19 cellular contexts compared by ENCODE assay signal in the genomic region with DNA sequence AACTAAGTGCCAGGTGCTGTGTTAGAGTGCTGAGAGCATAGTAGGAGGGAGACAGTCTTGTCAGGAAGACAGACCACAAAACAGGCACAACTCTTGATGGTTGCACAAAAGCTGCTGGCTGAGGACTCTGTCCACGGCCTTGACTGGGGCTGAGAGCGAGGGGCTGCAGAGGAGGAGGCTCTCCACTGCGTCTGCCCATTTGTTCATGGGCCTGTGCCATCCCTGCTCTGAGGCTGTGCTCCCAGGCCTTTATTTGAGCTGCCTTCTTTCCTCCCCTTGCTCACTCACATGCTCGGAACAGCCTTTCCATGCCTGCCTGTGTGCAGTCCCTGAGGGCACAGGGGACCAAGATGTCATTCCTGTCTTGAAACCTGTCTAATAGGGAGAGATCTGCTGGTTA.
"Had no signal": no experiment of that assay in that cellular context is flagged by ENCODE, and none has a peak within 500 bp of the region (broad histone marks: within the 10 kb centered on the region; RNA-seq: fewer than 3 reads in every experiment).

No MANE protein-coding gene starts in this region.

- H3K4me1 Mint-ChIP-seq: activated naive CD4-positive, alpha-beta T cell treated with anti-CD3 and anti-CD28 coated beads, Interleukin-2, amount 50 U/mL, for 24 hours; memory B cell; stimulated activated effector memory CD8-positive, alpha-beta T cell treated with anti-CD3 and anti-CD28 coated beads, Interleukin-12 subunit alpha, Interleukin-12 subunit beta, amount 100 ng/mL, for 72 hours had no signal

- DNase-seq: activated CD4-positive, alpha-beta T cell treated with anti-CD3 and anti-CD28 coated beads, Interleukin-2, amount 50 U/mL, for 4 hours; activated effector memory CD4-positive, alpha-beta T cell treated with Interleukin-2 at 50 U/mL for 16 hours; activated T-cell treated with anti-CD3 and anti-CD28 coated beads, Interleukin-2, amount 50 U/mL, for 4 hours; gastrocnemius medialis; heart right ventricle; kidney glomerular epithelial cell; naive B cell; stimulated activated CD4-positive, alpha-beta T cell treated with anti-CD3 and anti-CD28 coated beads, Interleukin-15, amount 100 ng/mL, for 24 hours; T-helper 17 cell; thyroid gland; WERI-Rb-1 had no signal

- H3K4me3 ChIP-seq: ascending aorta, coronary artery, gastrocnemius medialis, heart right ventricle, ovary, psoas muscle, skin epidermis, thyroid gland had no signal

- H3K36me3 ChIP-seq: ascending aorta, gastrocnemius medialis, heart right ventricle, ovary, thyroid gland had no signal

- H3K4me3 Mint-ChIP-seq: activated naive CD4-positive, alpha-beta T cell treated with anti-CD3 and anti-CD28 coated beads, Interleukin-2, amount 50 U/mL, for 24 hours; activated T-cell treated with anti-CD3 and anti-CD28 coated beads, Interleukin-2, amount 50 U/mL, for 4 hours; memory B cell; stimulated activated effector memory CD8-positive, alpha-beta T cell treated with anti-CD3 and anti-CD28 coated beads, Interleukin-12 subunit alpha, Interleukin-12 subunit beta, amount 100 ng/mL, for 72 hours; T-helper 17 cell had no signal

- H3K9me3 ChIP-seq: ascending aorta, gastrocnemius medialis, heart right ventricle, ovary, psoas muscle, thyroid gland had no signal

- H3K27ac ChIP-seq: ascending aorta, coronary artery, gastrocnemius medialis, heart right ventricle, ovary, psoas muscle, skin epidermis, thyroid gland, WERI-Rb-1 had no signal

- H3K27ac Mint-ChIP-seq: activated naive CD4-positive, alpha-beta T cell treated with anti-CD3 and anti-CD28 coated beads, Interleukin-2, amount 50 U/mL, for 24 hours; memory B cell; stimulated activated effector memory CD8-positive, alpha-beta T cell treated with anti-CD3 and anti-CD28 coated beads, Interleukin-12 subunit alpha, Interleukin-12 subunit beta, amount 100 ng/mL, for 72 hours; T-helper 17 cell had no signal

- H3K27me3 ChIP-seq: ascending aorta, ovary, thyroid gland had no signal

- H3K9me3 Mint-ChIP-seq: activated naive CD4-positive, alpha-beta T cell treated with anti-CD3 and anti-CD28 coated beads, Interleukin-2, amount 50 U/mL, for 24 hours; activated T-cell treated with anti-CD3 and anti-CD28 coated beads, Interleukin-2, amount 50 U/mL, for 4 hours; memory B cell; stimulated activated effector memory CD8-positive, alpha-beta T cell treated with anti-CD3 and anti-CD28 coated beads, Interleukin-12 subunit alpha, Interleukin-12 subunit beta, amount 100 ng/mL, for 72 hours had no signal

- H3K36me3 Mint-ChIP-seq: activated naive CD4-positive, alpha-beta T cell treated with anti-CD3 and anti-CD28 coated beads, Interleukin-2, amount 50 U/mL, for 24 hours; memory B cell; naive B cell; stimulated activated effector memory CD8-positive, alpha-beta T cell treated with anti-CD3 and anti-CD28 coated beads, Interleukin-12 subunit alpha, Interleukin-12 subunit beta, amount 100 ng/mL, for 72 hours had no signal

- H3K4me1 ChIP-seq: ascending aorta, gastrocnemius medialis, psoas muscle had no signal
